In the genomic region with DNA sequence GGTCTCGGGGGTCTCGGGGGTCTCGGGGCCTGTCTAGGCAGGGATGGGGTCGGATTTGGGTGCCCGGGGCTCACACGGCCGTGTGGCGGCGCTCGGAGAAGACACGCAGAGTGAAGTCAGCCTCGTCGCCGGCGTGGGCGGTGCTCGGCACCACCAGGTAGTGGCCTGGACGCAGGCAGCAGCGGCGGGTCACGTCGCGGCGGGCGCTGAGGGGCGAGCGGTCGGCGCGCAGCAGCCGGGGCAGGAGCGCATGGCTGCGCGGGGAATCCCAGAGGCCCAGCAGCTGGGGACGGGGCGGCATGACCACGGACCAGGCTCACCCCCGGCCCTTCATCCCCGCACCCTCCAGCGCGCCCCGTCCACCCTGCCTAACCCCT, we compare ENCODE assay signal across 8 cellular contexts. TPM values are rescaled to one million over a fixed set of nuclear protein-coding genes. Genes with fewer than 3 reads are reported as not detected.
A peak's percentile ranks its signal among the peaks of the same experiment; 100 is the strongest.
DNase-seq lines count a peak whose midpoint lies in the region; ATAC-seq and TF ChIP-seq lines count a peak whose summit lies in the region.

No MANE protein-coding gene starts in this region.

- TF ChIP-seq CTCF in A673 (conservative IDR thresholded peaks at IDR 0.05; ENCODE audit: low read depth, low read length) (no peak), HEK293 (tag by site-specific recombination; IDR thresholded peaks at IDR 0.05) (peak; percentile 8; the same call in 1 of the 2 replicates)

- H3K4me1 ChIP-seq in A673 (ENCODE audit: insufficient read depth, low read length, poor library complexity, severe bottlenecking) (peaks cover 8% of the 10 kb centered on the region), HEK293 (ENCODE audit: control insufficient read depth, insufficient read depth, low read length) (peaks cover 5% of the 10 kb centered on the region), mucosa of rectum (ENCODE audit: control insufficient read depth in 2 of 2, insufficient read depth in 2 of 2, low read length in 2 of 2) (peaks cover 29 to 36% of the 10 kb centered on the region in 2 donors), thymus (ENCODE audit: control insufficient read depth, insufficient read depth, low read length) (peaks cover 5% of the 10 kb centered on the region)

- no TSS peak for BruUV-seq in A673 (replicated peaks; lab: Mats Ljungman, UMichigan)

- DNase-seq in A673 (ENCODE audit: low spot score) (no peak), Kasumi-1 (lab: John Stamatoyannopoulos, UW) (no peak)
- DNase-seq in activated CD4-positive, CD25-positive, alpha-beta regulatory T cell treated with anti-CD3 and anti-CD28 coated beads, Interleukin-2, amount 50 U/mL, for 72 hours = peak; percentile 55
- DNase-seq in effector CD4-positive, alpha-beta T cell = peak; percentile 54

- POLR2A ChIA-PET in A673 (lab: Charles Lee; ENCODE audit: low non-redundant PET) (no interaction called here), HEK293 (lab: Yijun Ruan, JAX) (interaction anchor here (1.3 kb wide), 1 partner anchor 117 kb away, joined by 3 read pairs; no protein-coding TSS in a partner anchor)

- CTCF ChIA-PET in A673 (lab: Charles Lee) (no interaction called here), HEK293 (lab: Yijun Ruan, JAX) (interaction anchor here (0.5 to 0.8 kb wide), 2 partner anchors 112 to 127 kb away, joined by 3 read pairs; no protein-coding TSS in a partner anchor)

- peaks cover 2% of the 10 kb centered on the region for H3K36me3 ChIP-seq in A673 (ENCODE audit: insufficient read depth, low read length, poor library complexity, severe bottlenecking)
- H3K36me3 ChIP-seq in HEK293 (ENCODE audit: control insufficient read depth in 2 of 2, insufficient read depth in 1 of 2, low read length in 2 of 2) = peaks cover 9 to 10% of the 10 kb centered on the region in 2 experiments
- peaks cover 3 to 5% of the 10 kb centered on the region in 2 donors for H3K36me3 ChIP-seq in mucosa of rectum (ENCODE audit: control insufficient read depth in 2 of 2, insufficient read depth in 2 of 2, low read length in 2 of 2)
- no peaks in the 10 kb centered on the region for H3K36me3 ChIP-seq in thymus (ENCODE audit: control insufficient read depth, insufficient read depth)

- no peak for ATAC-seq in HG02870 (IDR thresholded peaks at IDR 0.05; ENCODE audit: unreplicated experiment)

- WGBS in thymus = 3% methylated on average over 42 of the region's 42 CpGs

- no peaks in the 10 kb centered on the region for H3K9me3 ChIP-seq in A673 (ENCODE audit: low read depth, low read length, poor library complexity, severe bottlenecking)
- no peaks in the 10 kb centered on the region for H3K9me3 ChIP-seq in HEK293 (ENCODE audit: control insufficient read depth, insufficient read depth, low read depth, low read length)
- H3K9me3 ChIP-seq in mucosa of rectum (ENCODE audit: control insufficient read depth in 2 of 2, low read length in 2 of 2) = no peaks in the 10 kb centered on the region
- H3K9me3 ChIP-seq in thymus (ENCODE audit: control insufficient read depth) = peaks cover 2% of the 10 kb centered on the region

- intact Hi-C loops in A673 (cut with micrococcal nuclease; ENCODE audit: unreplicated experiment) = no loop called here

- H3K27ac ChIP-seq in A673 (ENCODE audit: low read depth, low read length, poor library complexity, severe bottlenecking) (no peak overlapping the region), HEK293 (ENCODE audit: extremely low read depth, low read depth, low read length) (no peak overlapping the region), mucosa of rectum (ENCODE audit: low read depth in 2 of 2, low read length in 2 of 2) (peak overlapping the region; percentile 60 to 75), thymus (ENCODE audit: low read depth) (no peak overlapping the region)

- H3K4me3 ChIP-seq in A673 (ENCODE audit: low read depth, low read length, poor library complexity, severe bottlenecking) (peak overlapping the region; percentile 42), HEK293 (ENCODE audit: low read depth, low read length) (peak overlapping the region; percentile 36), mucosa of rectum (ENCODE audit: low read length in 2 of 2) (peak overlapping the region; percentile 48 to 55), thymus (ENCODE audit: low read length) (peak overlapping the region; percentile 1)

- H3K9ac ChIP-seq in mucosa of rectum (ENCODE audit: low read depth in 1 of 2, low read length in 2 of 2) = peak overlapping the region in 1 of 2 donors; percentile 53

- H3K27me3 ChIP-seq in A673 (replicated peaks; ENCODE audit: insufficient read depth, low read depth, low read length, poor library complexity) = no peaks in the 10 kb centered on the region
- H3K27me3 ChIP-seq in mucosa of rectum (ENCODE audit: control insufficient read depth in 2 of 2, insufficient read depth in 2 of 2, low read length in 2 of 2) = no peaks in the 10 kb centered on the region
- H3K27me3 ChIP-seq in thymus (ENCODE audit: control insufficient read depth, insufficient read depth) = peaks cover 19% of the 10 kb centered on the region

TF ChIP-seq in HEK293, 187 proteins besides CTCF, POLR2A, EP300 and RAD21 (continues in another document):
- no peak for TF ChIP-seq ZNF140 (tag by site-specific recombination; IDR thresholded peaks at IDR 0.05)
- no peak for TF ChIP-seq YY1 (tag by site-specific recombination; IDR thresholded peaks at IDR 0.05)
- TF ChIP-seq ZNF660 (tag by site-specific recombination; IDR thresholded peaks at IDR 0.05) = 0 out of 2 replicates have a peak, but pooled peaks have one; percentile 42
- TF ChIP-seq ZNF175 (tag by site-specific recombination; IDR thresholded peaks at IDR 0.05) = no peak
- TF ChIP-seq ZNF548 (tag by site-specific recombination; IDR thresholded peaks at IDR 0.05) = no peak
- TF ChIP-seq ZNF76 (tag by site-specific recombination; IDR thresholded peaks at IDR 0.05; ENCODE audit: borderline replicate concordance, low read depth) = no peak; the same call in 1 of the 2 replicates
- TF ChIP-seq ZNF843 (tag by site-specific recombination; IDR thresholded peaks at IDR 0.05) = no peak
- TF ChIP-seq ZBTB7A (tag by site-specific recombination; IDR thresholded peaks at IDR 0.05; ENCODE audit: low read depth) = peak; percentile 95
- TF ChIP-seq RBAK (tag by site-specific recombination; IDR thresholded peaks at IDR 0.05) = no peak
- TF ChIP-seq MYNN (tag by site-specific recombination; IDR thresholded peaks at IDR 0.05; ENCODE audit: borderline replicate concordance) = no peak
- no peak for TF ChIP-seq ZNF658 (tag by site-specific recombination; IDR thresholded peaks at IDR 0.05)
- no peak for TF ChIP-seq ZNF155 (tag by site-specific recombination; IDR thresholded peaks at IDR 0.05)
- TF ChIP-seq, protein P1, sequence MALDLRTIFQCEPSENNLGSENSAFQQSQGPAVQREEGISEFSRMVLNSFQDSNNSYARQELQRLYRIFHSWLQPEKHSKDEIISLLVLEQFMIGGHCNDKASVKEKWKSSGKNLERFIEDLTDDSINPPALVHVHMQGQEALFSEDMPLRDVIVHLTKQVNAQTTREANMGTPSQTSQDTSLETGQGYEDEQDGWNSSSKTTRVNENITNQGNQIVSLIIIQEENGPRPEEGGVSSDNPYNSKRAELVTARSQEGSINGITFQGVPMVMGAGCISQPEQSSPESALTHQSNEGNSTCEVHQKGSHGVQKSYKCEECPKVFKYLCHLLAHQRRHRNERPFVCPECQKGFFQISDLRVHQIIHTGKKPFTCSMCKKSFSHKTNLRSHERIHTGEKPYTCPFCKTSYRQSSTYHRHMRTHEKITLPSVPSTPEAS (tag by site-specific recombination; IDR thresholded peaks at IDR 0.05) = no peak
- peak; percentile 32; the same call in 1 of the 2 replicates for TF ChIP-seq EGR2 (tag by site-specific recombination; IDR thresholded peaks at IDR 0.05; ENCODE audit: low read depth)
- peak; percentile 58; the same call in 1 of the 2 replicates for TF ChIP-seq ZNF677 (tag by site-specific recombination; IDR thresholded peaks at IDR 0.05)
- TF ChIP-seq ZBTB8A (tag by site-specific recombination; IDR thresholded peaks at IDR 0.05) = peak; percentile 40; the same call in 1 of the 2 replicates
- TF ChIP-seq KLF8 (tag by site-specific recombination; IDR thresholded peaks at IDR 0.05) = peak; percentile 46
- TF ChIP-seq ZFP69B (tag by site-specific recombination; IDR thresholded peaks at IDR 0.05) = no peak
- no peak for TF ChIP-seq ZBTB1 (tag by site-specific recombination; IDR thresholded peaks at IDR 0.05)
- peak; percentile 53; the same call in 1 of the 2 replicates for TF ChIP-seq ZNF785 (tag by site-specific recombination; IDR thresholded peaks at IDR 0.05)
- TF ChIP-seq ZNF19 (tag by site-specific recombination; IDR thresholded peaks at IDR 0.05; ENCODE audit: low read depth) = no peak
- no peak for TF ChIP-seq ZNF311 (tag by site-specific recombination; IDR thresholded peaks at IDR 0.05; ENCODE audit: borderline replicate concordance)
- TF ChIP-seq ZNF837 (tag by site-specific recombination; IDR thresholded peaks at IDR 0.05) = no peak
- TF ChIP-seq ZNF37A (tag by site-specific recombination; IDR thresholded peaks at IDR 0.05) = no peak
- TF ChIP-seq, protein P2, sequence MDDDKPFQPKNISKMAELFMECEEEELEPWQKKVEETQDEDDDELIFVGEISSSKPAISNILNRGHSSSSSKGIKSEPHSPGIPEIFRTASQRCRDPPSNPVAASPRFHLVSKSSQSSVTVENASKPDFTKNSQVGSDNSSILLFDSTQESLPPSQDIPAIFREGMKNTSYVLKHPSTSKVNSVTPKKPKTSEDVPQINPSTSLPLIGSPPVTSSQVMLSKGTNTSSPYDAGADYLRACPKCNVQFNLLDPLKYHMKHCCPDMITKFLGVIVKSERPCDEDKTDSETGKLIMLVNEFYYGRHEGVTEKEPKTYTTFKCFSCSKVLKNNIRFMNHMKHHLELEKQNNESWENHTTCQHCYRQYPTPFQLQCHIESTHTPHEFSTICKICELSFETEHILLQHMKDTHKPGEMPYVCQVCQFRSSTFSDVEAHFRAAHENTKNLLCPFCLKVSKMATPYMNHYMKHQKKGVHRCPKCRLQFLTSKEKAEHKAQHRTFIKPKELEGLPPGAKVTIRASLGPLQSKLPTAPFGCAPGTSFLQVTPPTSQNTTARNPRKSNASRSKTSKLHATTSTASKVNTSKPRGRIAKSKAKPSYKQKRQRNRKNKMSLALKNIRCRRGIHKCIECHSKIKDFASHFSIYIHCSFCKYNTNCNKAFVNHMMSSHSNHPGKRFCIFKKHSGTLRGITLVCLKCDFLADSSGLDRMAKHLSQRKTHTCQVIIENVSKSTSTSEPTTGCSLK (tag by site-specific recombination; IDR thresholded peaks at IDR 0.05) = no peak
- peak; percentile 88 for TF ChIP-seq ZFHX2 (tag by site-specific recombination; conservative IDR thresholded peaks at IDR 0.05)
- TF ChIP-seq ZFP37 (tag by site-specific recombination; IDR thresholded peaks at IDR 0.05) = no peak
- TF ChIP-seq OSR2 (tag by site-specific recombination; IDR thresholded peaks at IDR 0.05) = no peak

RNA-seq across cellular contexts. Expression of gene CAPN12, which starts 8.2 kb away (rescaled TPM):
- 0.69 and 0.96 TPM in 2 replicates for total RNA-seq in A673 (2021)
- 6.5 TPM for polyA plus RNA-seq in thymus

RNA-seq across cellular contexts. Expression of gene LGALS7, which starts 37.3 kb away (rescaled TPM):
- not detected in 2 replicates for total RNA-seq in A673 (2021)
- 129 TPM for polyA plus RNA-seq in thymus

RNA-seq across cellular contexts. Expression of gene LGALS7B, which starts 53.0 kb away (rescaled TPM):
- not detected in 2 replicates for total RNA-seq in A673 (2021)
- polyA plus RNA-seq in thymus = 234 TPM

Comparison
In these comparisons a context has a peak if more than half of its experiments do, and no peak if none do; other contexts are left out.
1. DNase-seq: peak in activated CD4-positive, CD25-positive, alpha-beta regulatory T cell treated with anti-CD3 and anti-CD28 coated beads, Interleukin-2, amount 50 U/mL, for 72 hours (single experiment) and effector CD4-positive, alpha-beta T cell (single experiment); none in A673 (single experiment) and Kasumi-1 (0 of 2).
2. H3K27ac ChIP-seq: peak in mucosa of rectum (2 of 2); none in A673 (single experiment), HEK293 (single experiment) and thymus (single experiment).
3. H3K4me3 ChIP-seq: peak in every context shown above with its lines; median percentile 52 in mucosa of rectum; 42 in A673; 36 in HEK293; 1 in thymus.